Comparison of ENCODE assay signal across 2 cellular contexts in genomic region chr17:6476061-6476833, GRCh38.
TF ChIP-seq lines count a peak whose summit lies in the region.

No MANE protein-coding gene starts in this region.

TF ChIP-seq in liver, 16 proteins besides CTCF, POLR2A, EP300 and RAD21:
- TF ChIP-seq ZBTB33 (IDR thresholded peaks at IDR 0.05) = no peak
- TF ChIP-seq NR2F2 (IDR thresholded peaks at IDR 0.05) = peak; percentile 80
- TF ChIP-seq REST (IDR thresholded peaks at IDR 0.05) = no peak
TF ChIP-seq in liver: peak in this region for 1.

TF ChIP-seq in HepG2, 621 proteins besides CTCF, POLR2A, EP300 and RAD21 (continued from another document):
- TF ChIP-seq ZNF597 (CRISPR knock-in tag; IDR thresholded peaks at IDR 0.05) (no peak), ZNF549 (CRISPR knock-in tag; IDR thresholded peaks at IDR 0.05) (no peak), ELF3 (CRISPR knock-in tag; IDR thresholded peaks at IDR 0.05) (no peak), PITX1 (CRISPR knock-in tag; IDR thresholded peaks at IDR 0.05) (no peak), NFKB2 (CRISPR knock-in tag; IDR thresholded peaks at IDR 0.05; ENCODE audit: borderline replicate concordance) (no peak), ZFX (CRISPR knock-in tag; IDR thresholded peaks at IDR 0.05; ENCODE audit: low read depth) (no peak), TAF15 (IDR thresholded peaks at IDR 0.05; ENCODE audit: low read depth, low read length, poor library complexity, severe bottlenecking) (no peak), EEA1 (CRISPR knock-in tag; IDR thresholded peaks at IDR 0.05; ENCODE audit: borderline replicate concordance) (no peak), ONECUT2 (CRISPR knock-in tag; IDR thresholded peaks at IDR 0.05) (no peak), ZNF318 (CRISPR knock-in tag; IDR thresholded peaks at IDR 0.05) (no peak), HIVEP1 (CRISPR knock-in tag; IDR thresholded peaks at IDR 0.05) (no peak), TCF12 (IDR thresholded peaks at IDR 0.05) (no peak), TCF12 (CRISPR knock-in tag; IDR thresholded peaks at IDR 0.05) (no peak), NAIF1 (CRISPR knock-in tag; IDR thresholded peaks at IDR 0.05; ENCODE audit: borderline replicate concordance) (no peak)
